In the genomic region with DNA sequence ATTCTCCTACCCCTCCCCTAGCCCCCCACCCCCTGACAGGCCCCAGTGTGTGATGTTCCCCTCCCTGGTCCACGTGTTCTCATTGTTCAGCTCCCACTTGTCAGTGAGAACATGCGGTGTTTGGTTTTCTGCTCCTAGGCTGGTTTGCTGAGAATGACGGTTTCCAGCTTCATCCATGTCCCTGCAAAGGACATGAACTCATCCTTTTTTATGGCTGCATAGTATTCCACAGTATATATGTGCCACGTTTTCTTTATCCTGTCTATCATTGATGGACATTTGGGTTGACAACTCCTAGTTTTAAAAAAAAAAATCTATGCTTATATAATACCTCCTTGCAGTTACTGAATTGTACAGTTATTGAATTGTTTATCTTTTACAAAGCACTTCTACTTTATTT, we compare ENCODE assay signal across 3 cellular contexts.
TF ChIP-seq lines count a peak whose summit lies in the region.

No MANE protein-coding gene starts in this region.

TF ChIP-seq in HEK293, 187 proteins besides CTCF, POLR2A, EP300 and RAD21:
- peak; percentile 74 for TF ChIP-seq ZNF146 (tag by site-specific recombination; IDR thresholded peaks at IDR 0.05)

TF ChIP-seq in K562, 482 proteins besides CTCF, POLR2A, EP300 and RAD21:
- peak; percentile 76 for TF ChIP-seq ZNF146 (CRISPR knock-in tag; IDR thresholded peaks at IDR 0.05; ENCODE audit: unreplicated experiment)

TF ChIP-seq in H1, 55 proteins besides CTCF, POLR2A, EP300 and RAD21:
- 0 out of 2 replicates have a peak, but pooled peaks have one; percentile 40 for TF ChIP-seq KDM1A (IDR thresholded peaks at IDR 0.05; ENCODE audit: borderline replicate concordance, low read length)
